ENCODE assay signal across 10 cellular contexts in genomic region chr11:119322360-119322739, GRCh38. TPM values are rescaled to one million over a fixed set of nuclear protein-coding genes. Genes with fewer than 3 reads are reported as not detected.
DNase-seq lines count a peak whose midpoint lies in the region; ATAC-seq and TF ChIP-seq lines count a peak whose summit lies in the region.
"Had no signal": no experiment of that assay in that cellular context is flagged by ENCODE, and none has a peak within 500 bp of the region (broad histone marks: within the 10 kb centered on the region; RNA-seq: fewer than 3 reads in every experiment).

No MANE protein-coding gene starts in this region.

- H3K27me3 ChIP-seq in PC-3 (ENCODE audit: low read length) (no peaks in the 10 kb centered on the region), tibial artery (no peaks in the 10 kb centered on the region)

- H3K27ac Mint-ChIP-seq in activated naive CD8-positive, alpha-beta T cell: no peak overlapping the region
- H3K27ac Mint-ChIP-seq in activated naive CD8-positive, alpha-beta T cell treated with anti-CD3 and anti-CD28 coated beads for 36 hours: no peak overlapping the region

- peaks cover 19% of the 10 kb centered on the region for H3K4me1 Mint-ChIP-seq in activated naive CD8-positive, alpha-beta T cell (ENCODE audit: low read depth)
- peaks cover 21% of the 10 kb centered on the region for H3K4me1 Mint-ChIP-seq in activated naive CD8-positive, alpha-beta T cell treated with anti-CD3 and anti-CD28 coated beads for 36 hours

- H3K4me2 ChIP-seq in PC-3 (ENCODE audit: low read length): peak overlapping the region; percentile 91

- no peaks in the 10 kb centered on the region for H4K20me1 ChIP-seq in PC-3 (ENCODE audit: low read length)

- peak overlapping the region; percentile 97 for H2AFZ ChIP-seq in PC-3 (ENCODE audit: low read length)

- H3K9ac ChIP-seq in PC-3 (ENCODE audit: low read length): peak overlapping the region; percentile 13; the same call in 1 of the 2 replicates

- H3K4me1 ChIP-seq in PC-3 (ENCODE audit: insufficient read depth, low read length): peaks cover 34% of the 10 kb centered on the region
- peaks cover 0 to 60% (median 50%) of the 10 kb centered on the region in 4 donors for H3K4me1 ChIP-seq in tibial artery

- H3K79me2 ChIP-seq in PC-3 (ENCODE audit: low read length): no peaks in the 10 kb centered on the region

- H3K27me3 Mint-ChIP-seq in activated naive CD8-positive, alpha-beta T cell: peaks cover 7% of the 10 kb centered on the region
- H3K27me3 Mint-ChIP-seq in activated naive CD8-positive, alpha-beta T cell treated with anti-CD3 and anti-CD28 coated beads for 36 hours: peaks cover 17% of the 10 kb centered on the region

- POLR2A ChIA-PET in PC-3 (lab: Charles Lee; ENCODE audit: unreplicated experiment): interaction anchor here (0.5 to 0.6 kb wide), 2 partner anchors 14 to 1073 kb away, joined by 5 to 7 read pairs; no protein-coding TSS in a partner anchor

- H3K9me3 ChIP-seq in PC-3 (ENCODE audit: low read length) (no peaks in the 10 kb centered on the region), tibial artery (no peaks in the 10 kb centered on the region)

- CTCF ChIA-PET in PC-3 (lab: Charles Lee): interaction anchor here (0.6 to 1.6 kb wide), 5 partner anchors 16 to 257 kb away, joined by 3 to 21 read pairs (median 3); no protein-coding TSS in a partner anchor

- peak; percentile 34 for ATAC-seq in PC-3

- H3K9me2 ChIP-seq in PC-3 (replicated peaks; ENCODE audit: low read length): no peaks in the 10 kb centered on the region

- no peak for TF ChIP-seq CTCF in PC-3 (conservative IDR thresholded peaks at IDR 0.05; ENCODE audit: low read depth, low read length)
- TF ChIP-seq CTCF in fibroblast of pulmonary artery (IDR thresholded peaks at IDR 0.05; ENCODE audit: low read length, missing control alignments): peak; percentile 21
- peak; percentile 31 to 51 for TF ChIP-seq CTCF in tibial artery (IDR thresholded peaks at IDR 0.05)

- peak overlapping the region; percentile 68 for H3K4me3 ChIP-seq in PC-3 (ENCODE audit: low read length)
- no peak overlapping the region for H3K4me3 ChIP-seq in fibroblast of pulmonary artery (replicated peaks; ENCODE audit: low read depth, low read length)
- H3K4me3 ChIP-seq in tibial artery: peak overlapping the region; percentile 54 to 59

- H3K9me3 Mint-ChIP-seq in activated naive CD8-positive, alpha-beta T cell (ENCODE audit: low read depth): no peaks in the 10 kb centered on the region
- H3K9me3 Mint-ChIP-seq in activated naive CD8-positive, alpha-beta T cell treated with anti-CD3 and anti-CD28 coated beads for 36 hours: no peaks in the 10 kb centered on the region
- H3K9me3 Mint-ChIP-seq: activated naive CD4-positive, alpha-beta T cell treated with anti-CD3 and anti-CD28 coated beads, Interleukin-2, amount 10 ng/mL, durations not matched to agents 7 days and 5 days had no signal

- H3K27ac ChIP-seq in PC-3 (ENCODE audit: low read length): no peak overlapping the region
- peak overlapping the region; percentile 99 for H3K27ac ChIP-seq in tibial artery

- peak overlapping the region; percentile 9 for H3K4me3 Mint-ChIP-seq in activated naive CD8-positive, alpha-beta T cell
- no peak overlapping the region for H3K4me3 Mint-ChIP-seq in activated naive CD8-positive, alpha-beta T cell treated with anti-CD3 and anti-CD28 coated beads for 36 hours

- no peaks in the 10 kb centered on the region for H3K36me3 Mint-ChIP-seq in activated naive CD8-positive, alpha-beta T cell
- H3K36me3 Mint-ChIP-seq in activated naive CD8-positive, alpha-beta T cell treated with anti-CD3 and anti-CD28 coated beads for 36 hours: no peaks in the 10 kb centered on the region

- no peaks in the 10 kb centered on the region for H3F3A ChIP-seq in PC-3 (ENCODE audit: low read length, unreplicated experiment)

- H3K36me3 ChIP-seq in PC-3 (ENCODE audit: low read depth, low read length) (no peaks in the 10 kb centered on the region), tibial artery (no peaks in the 10 kb centered on the region)

- intact Hi-C loops in PC-3 (cut with micrococcal nuclease): loop anchor here (5.0 to 10.0 kb wide), 2 partner anchors 115 to 158 kb away; partner anchors contain the start of genes CBL and NLRX1
- intact Hi-C loops in tibial artery (cut with DNase I; ENCODE audit: low total_unique reads): loop anchor here (10.0 kb wide), 1 partner anchor 218 kb away; the partner anchor contains the start of genes C2CD2L and DPAGT1

- no peak for DNase-seq in activated naive CD8-positive, alpha-beta T cell treated with anti-CD3 and anti-CD28 coated beads for 36 hours
- DNase-seq in PC-3: peak; percentile 48
- DNase-seq in fibroblast of pulmonary artery (ENCODE audit: low read depth): no peak
- peak in 1 of 2 donors; percentile 16 for DNase-seq in tibial artery
- DNase-seq in KG1 (lab: John Stamatoyannopoulos, UW): no peak
- no peak for DNase-seq in A172 (ENCODE audit: low spot score)
- DNase-seq in DMS79 (lab: John Stamatoyannopoulos, UW): no peak
- DNase-seq: activated naive CD4-positive, alpha-beta T cell treated with anti-CD3 and anti-CD28 coated beads, Interleukin-2, amount 10 ng/mL, durations not matched to agents 7 days and 5 days; NCI-H446 treated with DMSO at 0.1 percent for 48 hours had no signal

- no TSS peak for BruUV-seq in PC-3 (replicated peaks; lab: Mats Ljungman, UMichigan)

RNA-seq across cellular contexts. Expression of gene MCAM, which starts 5.4 kb away (rescaled TPM):
- 1 to 10 TPM; 8.9 to 9.9 TPM for total RNA-seq in activated naive CD8-positive, alpha-beta T cell treated with anti-CD3 and anti-CD28 coated beads for 36 hours
- 124 and 162 TPM in 2 replicates for total RNA-seq in PC-3 (2014; rRNA removed)
- 25.4 and 42.9 TPM in 2 replicates for total RNA-seq in A172 (2014; rRNA removed; shearing (Covaris generic))

RNA-seq across cellular contexts. Expression of gene RNF26, which starts 12.0 kb away (rescaled TPM):
- 10 to 100 TPM; 31.8 to 33.0 TPM for total RNA-seq in activated naive CD8-positive, alpha-beta T cell treated with anti-CD3 and anti-CD28 coated beads for 36 hours
- total RNA-seq in PC-3 (2014; rRNA removed): 22.9 and 34.5 TPM in 2 replicates
- 3.9 and 5.0 TPM in 2 replicates for total RNA-seq in A172 (2014; rRNA removed; shearing (Covaris generic))

RNA-seq across cellular contexts. Expression of gene C1QTNF5, which starts 18.3 kb away (rescaled TPM):
- total RNA-seq in activated naive CD8-positive, alpha-beta T cell treated with anti-CD3 and anti-CD28 coated beads for 36 hours: not detected
- 2.0 and 2.6 TPM in 2 replicates for total RNA-seq in PC-3 (2014; rRNA removed)
- not detected in 2 replicates for total RNA-seq in A172 (2014; rRNA removed; shearing (Covaris generic))

RNA-seq across cellular contexts. Expression of gene MFRP, which starts 24.2 kb away (rescaled TPM):
- total RNA-seq in activated naive CD8-positive, alpha-beta T cell treated with anti-CD3 and anti-CD28 coated beads for 36 hours: not detected
- not detected in 2 replicates for total RNA-seq in PC-3 (2014; rRNA removed)
- not detected in 2 replicates for total RNA-seq in A172 (2014; rRNA removed; shearing (Covaris generic))

RNA-seq across cellular contexts. Expression of gene USP2, which starts 59.1 kb away (rescaled TPM):
- 1 to 10 TPM in 1 of 2 experiments, under 1 TPM in 1; 0.82 to 1.4 TPM for total RNA-seq in activated naive CD8-positive, alpha-beta T cell treated with anti-CD3 and anti-CD28 coated beads for 36 hours
- total RNA-seq in PC-3 (2014; rRNA removed): 0.92 and 1.8 TPM in 2 replicates
- total RNA-seq in A172 (2014; rRNA removed; shearing (Covaris generic)): 0.17 TPM in 1 of 2 replicates, not detected in the other
